1 cellular context compared by ENCODE assay signal in the genomic region with DNA sequence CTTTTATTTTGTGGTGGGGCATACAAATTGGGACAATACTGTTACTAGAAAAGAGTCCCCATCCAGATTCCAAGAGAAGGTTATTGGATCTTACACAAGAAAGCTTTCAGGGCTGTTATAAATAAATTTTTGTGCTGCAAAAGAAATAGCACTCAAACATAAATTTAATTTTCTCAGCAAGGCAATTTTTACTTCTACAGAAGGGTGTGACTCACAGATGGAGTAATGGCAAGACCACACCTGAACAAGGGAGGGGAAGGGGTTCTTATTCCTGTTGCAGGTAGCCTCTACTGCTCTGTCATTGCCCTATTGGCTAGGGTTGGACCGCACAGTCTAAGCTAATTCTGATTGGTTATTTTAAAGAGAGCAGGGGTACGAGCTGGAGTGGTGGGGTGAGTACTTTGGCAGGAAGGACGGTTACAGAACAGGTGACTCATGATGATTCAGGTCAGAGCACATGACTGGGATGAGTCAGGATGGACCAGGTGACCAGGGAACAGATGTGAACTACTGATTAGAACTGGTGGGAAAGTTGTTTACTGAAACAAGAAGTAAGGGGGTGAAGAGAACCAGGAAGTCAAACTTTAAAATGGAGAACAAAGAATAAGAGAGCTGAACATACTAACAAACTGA.
TF ChIP-seq lines count a peak whose summit lies in the region.

No MANE protein-coding gene starts in this region.

TF ChIP-seq in WTC11, 78 proteins besides CTCF, POLR2A, EP300 and RAD21 (continued from another document):
- TF ChIP-seq, protein P1, sequence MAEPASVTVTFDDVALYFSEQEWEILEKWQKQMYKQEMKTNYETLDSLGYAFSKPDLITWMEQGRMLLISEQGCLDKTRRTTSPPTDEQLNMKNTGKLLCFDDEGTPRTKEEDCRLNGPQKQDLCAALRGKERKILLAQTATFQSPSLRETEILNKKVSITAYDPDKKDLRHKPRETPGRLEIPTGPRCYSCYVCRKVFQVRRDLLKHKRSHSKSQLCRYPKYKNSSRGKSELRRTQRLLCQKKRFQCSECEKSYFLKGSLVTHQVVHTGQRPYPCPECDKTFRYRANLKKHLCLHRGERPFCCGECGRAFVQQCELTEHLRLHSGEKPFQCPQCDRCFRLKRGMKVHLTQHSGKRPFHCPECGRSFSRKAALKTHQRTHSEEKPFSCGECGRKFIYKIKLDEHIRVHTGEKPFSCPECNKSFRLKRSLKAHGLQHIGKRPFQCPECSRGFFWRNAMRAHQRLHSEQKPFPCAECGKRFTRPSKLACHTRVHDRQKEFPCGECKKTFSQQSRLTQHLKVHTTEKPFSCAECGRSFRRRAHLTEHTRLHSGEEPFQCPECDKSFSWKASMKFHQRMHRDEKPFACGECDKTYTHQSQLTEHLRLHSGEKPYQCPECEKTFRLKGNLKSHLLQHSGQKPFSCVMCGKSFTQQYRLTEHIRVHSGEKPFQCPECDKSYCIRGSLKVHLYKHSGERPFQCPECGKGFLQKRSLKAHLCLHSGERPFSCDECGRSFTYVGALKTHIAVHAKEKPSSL (CRISPR knock-in tag; conservative IDR thresholded peaks at IDR 0.05): no peak
- TF ChIP-seq ZNF416 (CRISPR knock-in tag; IDR thresholded peaks at IDR 0.05): no peak
